ENCODE assay signal across 24 cellular contexts in genomic region chr5:148002471-148002870, GRCh38.
DNase-seq lines count a peak whose midpoint lies in the region; ATAC-seq, FAIRE-seq and TF ChIP-seq lines count a peak whose summit lies in the region.
"Had no signal": no experiment of that assay in that cellular context is flagged by ENCODE, and none has a peak within 500 bp of the region (broad histone marks: within the 10 kb centered on the region; RNA-seq: fewer than 3 reads in every experiment).

No MANE protein-coding gene starts in this region.

- POLR2A ChIA-PET in RWPE1 (lab: Yijun Ruan, JAX; ENCODE audit: low non-redundant PET), result no interaction called here

- 62 to 97% (median 76%) methylated on average over 3 of the region's 3 CpGs for WGBS in spleen, 5 donors

- H3K36me3 ChIP-seq in keratinocyte (ENCODE audit: control insufficient read depth in 2 of 2, extremely low read depth in 1 of 2, insufficient read depth in 2 of 2, low read length in 2 of 2) (no peaks in the 10 kb centered on the region), left lung (no peaks in the 10 kb centered on the region), spleen (no peaks in the 10 kb centered on the region)
- H3K36me3 ChIP-seq: BLaER1, SJSA1 had no signal

- H3K79me2 ChIP-seq in keratinocyte (ENCODE audit: control insufficient read depth, insufficient read depth, low read length), result no peaks in the 10 kb centered on the region

- no peaks in the 10 kb centered on the region for H4K20me1 ChIP-seq in keratinocyte (ENCODE audit: control insufficient read depth, extremely low read depth, insufficient read depth, low read length)
- H4K20me1 ChIP-seq: BLaER1 had no signal

- TF ChIP-seq CTCF in RWPE1 (conservative IDR thresholded peaks at IDR 0.05; ENCODE audit: low read depth), result no peak
- TF ChIP-seq CTCF in epithelial cell of esophagus (IDR thresholded peaks at IDR 0.05; ENCODE audit: insufficient read depth, low read depth, low read length, missing control alignments), result no peak
- no peak for TF ChIP-seq CTCF in keratinocyte (optimal IDR thresholded peaks at IDR 0.05 in 1 of 3, IDR thresholded peaks at IDR 0.05 in 1 of 3, conservative IDR thresholded peaks at IDR 0.05 in 1 of 3; ENCODE audit: extremely low read depth in 1 of 3, insufficient read depth in 2 of 3, low read length in 3 of 3)
- no peak for TF ChIP-seq CTCF in left lung (IDR thresholded peaks at IDR 0.05)
- no peak for TF ChIP-seq CTCF in spleen (IDR thresholded peaks at IDR 0.05 in 8 of 11, conservative IDR thresholded peaks at IDR 0.05 in 3 of 11)

- ATAC-seq in left lung, result no peak
- ATAC-seq: HCT116, Panc1, Right ventricle myocardium inferior had no signal

- intact Hi-C loops in left lung (cut with DNase I) (no loop called here), spleen (cut with DNase I; ENCODE audit: low total_unique reads) (no loop called here)

- TF ChIP-seq POLR2A in spleen (IDR thresholded peaks at IDR 0.05), result no peak

- DNase-seq in NCI-H226 (peak; percentile 53), RWPE1 (ENCODE audit: low spot score) (no peak), epithelial cell of esophagus (ENCODE audit: low read depth) (peak; percentile 85), keratinocyte (ENCODE audit: low read depth, low spot score) (no peak), left lung (no peak), spleen (no peak), D341Med (ENCODE audit: low spot score) (no peak)
- DNase-seq: CD4-positive, alpha-beta T cell; COR-L47; DND-41; GOT3; NCI-H1417; NCI-H1694 treated with DMSO at 0.1 percent for 48 hours; NCI-H2081 treated with DMSO at 0.1 percent for 48 hours; NCI-H510A; NCI-H748 treated with DMSO at 0.1 percent for 48 hours; NK-92 treated with Interleukin-12 subunit alpha and Interleukin-12 subunit beta, amount 100 ng/mL, for 24 hours had no signal

- CTCF ChIA-PET in RWPE1 (lab: Yijun Ruan, JAX), result no interaction called here

- H3K9me3 ChIP-seq in keratinocyte (ENCODE audit: control insufficient read depth, low read depth, low read length) (peaks cover 4% of the 10 kb centered on the region), left lung (peaks cover 0 to 38% of the 10 kb centered on the region in 2 donors), spleen (peaks cover 8 to 66% (median 37%) of the 10 kb centered on the region in 8 donors)

- no peaks in the 10 kb centered on the region for H3K27me3 ChIP-seq in keratinocyte (ENCODE audit: control insufficient read depth, extremely low read depth, insufficient read depth, low read length)
- H3K27me3 ChIP-seq in left lung, result no peaks in the 10 kb centered on the region
- H3K27me3 ChIP-seq in spleen (replicated peaks in 1 of 7), result no peaks in the 10 kb centered on the region
- H3K27me3 ChIP-seq: BLaER1, SJSA1 had no signal

- no peak overlapping the region for H2AFZ ChIP-seq in keratinocyte (ENCODE audit: control insufficient read depth, low read length)

- peak; percentile 57 for FAIRE-seq in keratinocyte (lab: Jason Lieb, UNC)
- FAIRE-seq: GM12892, GM19239 had no signal

- dilution Hi-C loops in keratinocyte (cut with MboI; ENCODE audit: extremely low pct_ligation_motif_present, low sequenced_read_pairs), result no loop called here

- no peak overlapping the region for H3K4me2 ChIP-seq in keratinocyte (ENCODE audit: control insufficient read depth, extremely low read depth, insufficient read depth, low read depth, low read length)
- H3K4me2 ChIP-seq: BLaER1 had no signal

- H3K27ac ChIP-seq in RWPE1, result peak overlapping the region; percentile 82
- H3K27ac ChIP-seq in keratinocyte (ENCODE audit: control insufficient read depth, insufficient read depth, low read length), result no peak overlapping the region
- H3K27ac ChIP-seq in left lung, result no peak overlapping the region
- H3K27ac ChIP-seq in spleen, result no peak overlapping the region
- H3K27ac ChIP-seq: BLaER1, SJSA1 had no signal

- no peak overlapping the region for H3K4me3 ChIP-seq in epithelial cell of esophagus (ENCODE audit: low read length)
- H3K4me3 ChIP-seq in keratinocyte (ENCODE audit: control insufficient read depth in 2 of 3, extremely low read depth in 1 of 3, insufficient read depth in 2 of 3, low read depth in 1 of 3, low read length in 3 of 3), result no peak overlapping the region
- no peak overlapping the region for H3K4me3 ChIP-seq in left lung
- H3K4me3 ChIP-seq in spleen, result no peak overlapping the region
- H3K4me3 ChIP-seq: BLaER1, SJSA1 had no signal

- H3K9ac ChIP-seq in keratinocyte (ENCODE audit: control insufficient read depth, extremely low read depth, insufficient read depth, low read length), result no peak overlapping the region
- H3K9ac ChIP-seq: BLaER1 had no signal

- no peaks in the 10 kb centered on the region for H3K4me1 ChIP-seq in keratinocyte (ENCODE audit: control insufficient read depth, extremely low read depth, insufficient read depth, low read length)
- H3K4me1 ChIP-seq in left lung, result no peaks in the 10 kb centered on the region
- no peaks in the 10 kb centered on the region for H3K4me1 ChIP-seq in spleen
- H3K4me1 ChIP-seq: BLaER1, SJSA1 had no signal

- no peaks in the 10 kb centered on the region for H3K9me1 ChIP-seq in keratinocyte (ENCODE audit: control insufficient read depth, extremely low read depth, insufficient read depth, low read length)

Comparison
In these comparisons a context has a peak if more than half of its experiments do, and no peak if none do; other contexts are left out.
1. DNase-seq: peak in NCI-H226 (single experiment) and epithelial cell of esophagus (single experiment); none in RWPE1 (single experiment), keratinocyte (single experiment), left lung (0 of 2), spleen (single experiment) and D341Med (single experiment).